In genomic region chr1:1858382-1859086, GRCh38 we compare ENCODE assay signal across 1 cellular context.
A peak's percentile ranks its signal among the peaks of the same experiment; 100 is the strongest.
TF ChIP-seq lines count a peak whose summit lies in the region.

No MANE protein-coding gene starts in this region.

TF ChIP-seq in GM12878, 131 proteins besides CTCF, POLR2A, EP300 and RAD21:
- TF ChIP-seq CREM (IDR thresholded peaks at IDR 0.05; ENCODE audit: low read depth), result peak; percentile 55; the same call in 1 of the 2 replicates
- no peak for TF ChIP-seq MTA3 (IDR thresholded peaks at IDR 0.05; ENCODE audit: borderline replicate concordance, low read length)
- peak; percentile 76 for TF ChIP-seq ATF7 (IDR thresholded peaks at IDR 0.05; ENCODE audit: low read depth)
- TF ChIP-seq SIX5 (IDR thresholded peaks at IDR 0.05; ENCODE audit: low read depth, low read length, severe bottlenecking), result no peak
